19 cellular contexts compared by ENCODE assay signal in genomic region chr4:41428941-41429669, GRCh38.
DNase-seq lines count a peak whose midpoint lies in the region; ATAC-seq lines count a peak whose summit lies in the region.
"Had no signal": no experiment of that assay in that cellular context is flagged by ENCODE, and none has a peak within 500 bp of the region (broad histone marks: within the 10 kb centered on the region; RNA-seq: fewer than 3 reads in every experiment).

No MANE protein-coding gene starts in this region.

- no peaks in the 10 kb centered on the region for H3K27me3 ChIP-seq in iPS-15b (ENCODE audit: control insufficient read depth, insufficient read depth, low read length)
- H3K27me3 ChIP-seq: right lobe of liver had no signal

- peaks cover 3% of the 10 kb centered on the region for H3K9me3 Mint-ChIP-seq in activated T-cell treated with anti-CD3 and anti-CD28 coated beads, Interleukin-2, amount 50 U/mL, for 4 hours

- no peak for ATAC-seq in esophagus mucosa
- no peak for ATAC-seq in activated T-cell treated with anti-CD3 and anti-CD28 coated beads, Interleukin-2, amount 50 U/mL, for 4 hours
- ATAC-seq in HG02759 (IDR thresholded peaks at IDR 0.05; ENCODE audit: unreplicated experiment), result no peak
- ATAC-seq: HepG2; natural killer cell treated with Interleukin-12 subunit alpha and Interleukin-12 subunit beta and Interleukin-15 and Interleukin-18, amount 100 ng/mL, for 72 hours; Panc1; right lobe of liver had no signal

- no peak overlapping the region for H3K9ac ChIP-seq in SK-N-MC (ENCODE audit: insufficient read length)
- peak overlapping the region; percentile 1 for H3K9ac ChIP-seq in iPS-15b (ENCODE audit: low read depth, low read length)

- H3K4me1 ChIP-seq in iPS-15b (ENCODE audit: control insufficient read depth, insufficient read depth, low read length), result peaks cover 36% of the 10 kb centered on the region

- H3K4me3 ChIP-seq in SK-N-MC (no peak overlapping the region), iPS-15b (ENCODE audit: low read depth, low read length) (no peak overlapping the region)
- H3K4me3 ChIP-seq: right lobe of liver had no signal

- H3K27me3 Mint-ChIP-seq in activated T-cell treated with anti-CD3 and anti-CD28 coated beads, Interleukin-2, amount 50 U/mL, for 4 hours (ENCODE audit: low read depth), result no peaks in the 10 kb centered on the region
- H3K27me3 Mint-ChIP-seq: natural killer cell treated with Interleukin-12 subunit alpha and Interleukin-12 subunit beta and Interleukin-15 and Interleukin-18, amount 100 ng/mL, for 72 hours had no signal

- H3K4me3 Mint-ChIP-seq in activated T-cell treated with anti-CD3 and anti-CD28 coated beads, Interleukin-2, amount 50 U/mL, for 4 hours, result no peak overlapping the region
- H3K4me3 Mint-ChIP-seq: CD14-positive monocyte; natural killer cell treated with Interleukin-12 subunit alpha and Interleukin-12 subunit beta and Interleukin-15 and Interleukin-18, amount 100 ng/mL, for 72 hours had no signal

- H3K36me3 Mint-ChIP-seq in activated T-cell treated with anti-CD3 and anti-CD28 coated beads, Interleukin-2, amount 50 U/mL, for 4 hours (ENCODE audit: insufficient read depth), result no peaks in the 10 kb centered on the region
- H3K36me3 Mint-ChIP-seq: CD14-positive monocyte; natural killer cell treated with Interleukin-12 subunit alpha and Interleukin-12 subunit beta and Interleukin-15 and Interleukin-18, amount 100 ng/mL, for 72 hours had no signal

- H3K36me3 ChIP-seq in SK-N-MC (ENCODE audit: insufficient read depth, low read length) (no peaks in the 10 kb centered on the region), iPS-15b (ENCODE audit: control insufficient read depth, insufficient read depth, low read length) (no peaks in the 10 kb centered on the region)
- H3K36me3 ChIP-seq: right lobe of liver had no signal

- H3K27ac ChIP-seq in SK-N-MC (0 out of 2 replicates have a peak overlapping the region, but pooled peaks have one; percentile 44), temporal lobe (ENCODE audit: low read depth, low read length) (peak overlapping the region; percentile 45)

- DNase-seq in NCI-H1092 treated with DMSO at 0.1 percent for 48 hours (lab: John Stamatoyannopoulos, UW), result peak; percentile 57
- DNase-seq in SK-N-MC (ENCODE audit: low read depth, low spot score), result no peak
- no peak for DNase-seq in activated T-cell treated with anti-CD3 and anti-CD28 coated beads, Interleukin-2, amount 50 U/mL, for 4 hours
- DNase-seq in NCI-H2081 (lab: John Stamatoyannopoulos, UW), result no peak
- DNase-seq: activated CD4-positive, CD25-positive, alpha-beta regulatory T cell; activated effector memory CD4-positive, alpha-beta T cell treated with anti-CD3 and anti-CD28 coated beads, Interleukin-2, amount 50 U/mL, for 16 hours; effector CD4-positive, alpha-beta T cell; NCI-H526; right lobe of liver; stimulated activated CD4-positive, alpha-beta T cell treated with anti-CD3 and anti-CD28 coated beads, Interleukin-4, amount 100 ng/mL, for 1 hour; T-helper 1 cell had no signal

- H3K9me3 ChIP-seq in SK-N-MC (ENCODE audit: low read depth, low read length) (no peaks in the 10 kb centered on the region), iPS-15b (ENCODE audit: control insufficient read depth, insufficient read depth, low read length) (no peaks in the 10 kb centered on the region)
- H3K9me3 ChIP-seq: right lobe of liver had no signal

- H3K4me1 Mint-ChIP-seq in activated T-cell treated with anti-CD3 and anti-CD28 coated beads, Interleukin-2, amount 50 U/mL, for 4 hours (ENCODE audit: low read depth), result no peaks in the 10 kb centered on the region
